Comparison of ENCODE assay signal across 15 cellular contexts in genomic region chr5:167950126-167950721, GRCh38.
DNase-seq lines count a peak whose midpoint lies in the region; ATAC-seq, FAIRE-seq and TF ChIP-seq lines count a peak whose summit lies in the region.
"Had no signal": no experiment of that assay in that cellular context is flagged by ENCODE, and none has a peak within 500 bp of the region (broad histone marks: within the 10 kb centered on the region; RNA-seq: fewer than 3 reads in every experiment).

No MANE protein-coding gene starts in this region.

- in situ Hi-C loops in K562 (cut with MboI), result no loop called here

- H3K4me1 ChIP-seq in right atrium auricular region (peaks cover 0 to 41% of the 10 kb centered on the region in 2 donors), K562 (replicated peaks in 1 of 2; ENCODE audit: control insufficient read depth in 2 of 2, insufficient read depth in 2 of 2, low read length in 2 of 2) (no peaks in the 10 kb centered on the region), mesenchymal stem cell (ENCODE audit: control insufficient read depth, insufficient read depth, low read depth, low read length) (peaks cover 17% of the 10 kb centered on the region)
- H3K4me1 ChIP-seq: adrenal gland had no signal

- H3K36me3 Mint-ChIP-seq in activated T-cell treated with anti-CD3 and anti-CD28 coated beads, Interleukin-2, amount 50 U/mL, for 24 hours (ENCODE audit: low read depth), result no peaks in the 10 kb centered on the region

- DNase-seq in left ventricle myocardium superior (peak; percentile 35), right atrium auricular region (ENCODE audit: low spot score) (no peak), K562 (ENCODE audit: extremely low read depth in 1 of 4, low spot score in 3 of 4) (peak in 1 of 4 experiments; percentile 9), mesenchymal stem cell (peak; percentile 58), NCI-H2081 (lab: John Stamatoyannopoulos, UW) (no peak), D721Med (ENCODE audit: insufficient read length, low spot score) (no peak)
- DNase-seq in activated T-cell treated with anti-CD3 and anti-CD28 coated beads, Interleukin-2, amount 50 U/mL, for 24 hours, result no peak
- DNase-seq: activated CD8-positive, alpha-beta memory T cell treated with anti-CD3 and anti-CD28 coated beads, Interleukin-2, amount 50 U/mL, for 48 hours; DMS153; Karpas-422; left colon; NCI-H1694 treated with DMSO at 0.1 percent for 48 hours had no signal

- TF ChIP-seq CTCF in right atrium auricular region (IDR thresholded peaks at IDR 0.05) (no peak), K562 (IDR thresholded peaks at IDR 0.05 in 2 of 3, conservative IDR thresholded peaks at IDR 0.05 in 1 of 3; ENCODE audit: insufficient read depth in 2 of 3, low read depth in 1 of 3, low read length in 3 of 3) (no peak), D721Med (IDR thresholded peaks at IDR 0.05; ENCODE audit: insufficient read depth, missing control alignments) (no peak)

- no peak overlapping the region for H2AFZ ChIP-seq in K562 (ENCODE audit: low read depth, low read length)
- no peak overlapping the region for H2AFZ ChIP-seq in mesenchymal stem cell (ENCODE audit: low read depth, low read length)

- intact Hi-C loops in left ventricle myocardium superior (cut with micrococcal nuclease) (no loop called here), K562 (cut with micrococcal nuclease) (no loop called here)

- peak overlapping the region; percentile 61 for H2AK5ac ChIP-seq in mesenchymal stem cell (ENCODE audit: low read length, severe bottlenecking)

- no peak overlapping the region for H4K91ac ChIP-seq in mesenchymal stem cell (ENCODE audit: low read length)

- no peaks in the 10 kb centered on the region for H4K20me1 ChIP-seq in K562 (replicated peaks; ENCODE audit: control insufficient read depth, insufficient read depth, low read length)

- H3K27me3 Mint-ChIP-seq in activated T-cell treated with anti-CD3 and anti-CD28 coated beads, Interleukin-2, amount 50 U/mL, for 24 hours, result peaks cover 6% of the 10 kb centered on the region

- no peak for FAIRE-seq in K562 (lab: Jason Lieb, UNC)
- FAIRE-seq in D721Med (lab: Jason Lieb, UNC), result no peak

- 0% methylated on average over 5 of the region's 5 CpGs for WGBS in K562 (ENCODE audit: insufficient coverage, low coverage, missing lambda C conversion rate)
- WGBS in mesenchymal stem cell, result 10% methylated on average over 3 of the region's 5 CpGs

- H4K8ac ChIP-seq in mesenchymal stem cell (ENCODE audit: low read length), result peak overlapping the region; percentile 42

- BruUV-seq in K562 (replicated peaks; lab: Mats Ljungman, UMichigan), result no TSS peak

- H3K27me3 ChIP-seq in right atrium auricular region (no peaks in the 10 kb centered on the region), K562 (ENCODE audit: control insufficient read depth in 2 of 2, insufficient read depth in 2 of 2, low read length in 2 of 2) (no peaks in the 10 kb centered on the region), mesenchymal stem cell (ENCODE audit: control insufficient read depth in 1 of 2, insufficient read depth in 1 of 2, low read length in 2 of 2) (no peaks in the 10 kb centered on the region)
- H3K27me3 ChIP-seq: adrenal gland had no signal

- no peaks in the 10 kb centered on the region for H3K9me1 ChIP-seq in K562 (ENCODE audit: control insufficient read depth, insufficient read depth, low read length)

- no peak overlapping the region for H3K4me3 Mint-ChIP-seq in activated T-cell treated with anti-CD3 and anti-CD28 coated beads, Interleukin-2, amount 50 U/mL, for 24 hours

- no peak for TF ChIP-seq RAD21 in K562 (CRISPR knock-in tag; conservative IDR thresholded peaks at IDR 0.05 in 1 of 2, IDR thresholded peaks at IDR 0.05 in 1 of 2)

- H2BK5ac ChIP-seq in mesenchymal stem cell (ENCODE audit: low read depth, low read length, poor library complexity, severe bottlenecking), result no peak overlapping the region

- no peak overlapping the region for H2BK120ac ChIP-seq in mesenchymal stem cell (ENCODE audit: low read depth, low read length)

- H3K9me3 ChIP-seq in right atrium auricular region (no peaks in the 10 kb centered on the region), K562 (replicated peaks; ENCODE audit: control insufficient read depth, insufficient read depth, low read depth, low read length) (no peaks in the 10 kb centered on the region), mesenchymal stem cell (ENCODE audit: control insufficient read depth, low read length) (no peaks in the 10 kb centered on the region)
- H3K9me3 ChIP-seq: adrenal gland had no signal

- TF ChIP-seq POLR2A in K562 (conservative IDR thresholded peaks at IDR 0.05), result no peak

- H3K4me2 ChIP-seq in K562 (ENCODE audit: insufficient read depth, low read length), result no peak overlapping the region
- no peak overlapping the region for H3K4me2 ChIP-seq in mesenchymal stem cell (ENCODE audit: low read length, poor library complexity, severe bottlenecking)

- no peak overlapping the region for H3K18ac ChIP-seq in mesenchymal stem cell (ENCODE audit: low read depth in 1 of 2, low read length in 2 of 2)

- H3K4me3 ChIP-seq in right atrium auricular region (no peak overlapping the region), K562 (no peak overlapping the region), mesenchymal stem cell (ENCODE audit: insufficient read depth in 1 of 2, low read depth in 1 of 2, low read length in 2 of 2) (no peak overlapping the region)

- peaks cover 2% of the 10 kb centered on the region for H3K4me1 Mint-ChIP-seq in activated T-cell treated with anti-CD3 and anti-CD28 coated beads, Interleukin-2, amount 50 U/mL, for 24 hours (ENCODE audit: low read depth)

- no peak overlapping the region for H2BK12ac ChIP-seq in mesenchymal stem cell (ENCODE audit: low read length in 2 of 2)

- no peak overlapping the region for H2BK15ac ChIP-seq in mesenchymal stem cell (ENCODE audit: low read depth, poor library complexity, severe bottlenecking)

- peak overlapping the region in 1 of 2 donors; percentile 40 for H3K27ac ChIP-seq in right atrium auricular region
- H3K27ac ChIP-seq in K562 (ENCODE audit: extremely low read depth, low read depth, low read length), result no peak overlapping the region
- H3K27ac ChIP-seq in mesenchymal stem cell (ENCODE audit: low read length, poor library complexity, severe bottlenecking), result no peak overlapping the region
- H3K27ac ChIP-seq: VCaP had no signal

- H3K9ac ChIP-seq in K562 (ENCODE audit: insufficient read depth in 1 of 2, low read depth in 2 of 2, low read length in 2 of 2) (no peak overlapping the region), mesenchymal stem cell (ENCODE audit: low read length) (no peak overlapping the region)

- no peak overlapping the region for H3K4ac ChIP-seq in mesenchymal stem cell (ENCODE audit: low read depth in 1 of 2, low read length in 2 of 2)

- H3K27ac Mint-ChIP-seq in activated T-cell treated with anti-CD3 and anti-CD28 coated beads, Interleukin-2, amount 50 U/mL, for 24 hours, result no peak overlapping the region

- peak; percentile 17 for ATAC-seq in left ventricle myocardium superior
- no peak for ATAC-seq in K562
- no peak for ATAC-seq in HG03378 (IDR thresholded peaks at IDR 0.05; ENCODE audit: unreplicated experiment)
- ATAC-seq: left colon had no signal

- H3K79me1 ChIP-seq in mesenchymal stem cell (replicated peaks; ENCODE audit: low read length, poor library complexity, severe bottlenecking), result peaks cover 13% of the 10 kb centered on the region

- no peak overlapping the region for H3K23ac ChIP-seq in mesenchymal stem cell (ENCODE audit: low read length in 2 of 2)

- POLR2A ChIA-PET in K562 (lab: Yijun Ruan, JAX), result interaction anchor here (0.6 kb wide), 1 partner anchor 88 kb away, joined by 3 read pairs; no protein-coding TSS in a partner anchor

- TF ChIP-seq EP300 in K562 (IDR thresholded peaks at IDR 0.05; ENCODE audit: low read length), result no peak

- no peaks in the 10 kb centered on the region for H3K79me2 ChIP-seq in K562 (ENCODE audit: control insufficient read depth, insufficient read depth, low read length)

- no peaks in the 10 kb centered on the region for H3K36me3 ChIP-seq in right atrium auricular region
- no peaks in the 10 kb centered on the region for H3K36me3 ChIP-seq in K562 (ENCODE audit: control insufficient read depth, insufficient read depth, low read length)
- H3K36me3 ChIP-seq in mesenchymal stem cell (ENCODE audit: control insufficient read depth in 1 of 2, insufficient read depth in 2 of 2, low read depth in 1 of 2, low read length in 2 of 2), result peaks cover 0 to 4% of the 10 kb centered on the region in 2 experiments
- H3K36me3 ChIP-seq: adrenal gland had no signal

- CTCF ChIA-PET in K562 (lab: Yijun Ruan, JAX; ENCODE audit: low intra/inter-chr PET ratio), result no interaction called here

- H3K14ac ChIP-seq in mesenchymal stem cell (ENCODE audit: low read length in 2 of 2), result no peak overlapping the region

- no peaks in the 10 kb centered on the region for H3K9me3 Mint-ChIP-seq in activated T-cell treated with anti-CD3 and anti-CD28 coated beads, Interleukin-2, amount 50 U/mL, for 24 hours

TF ChIP-seq in K562, 482 proteins besides CTCF, POLR2A, EP300 and RAD21:
- TF ChIP-seq CBFA2T3 (IDR thresholded peaks at IDR 0.05) (peak; percentile 8; the same call in 1 of the 2 replicates), CBX8 (IDR thresholded peaks at IDR 0.05; ENCODE audit: borderline replicate concordance, extremely low read depth, low read depth, low read length, poor library complexity, severe bottlenecking) (no peak), PML (IDR thresholded peaks at IDR 0.05; ENCODE audit: low read length) (no peak)
TF ChIP-seq in K562: peak in this region for 1.

Comparison
In these comparisons a context has a peak if more than half of its experiments do, and no peak if none do; other contexts are left out.
1. DNase-seq: peak in left ventricle myocardium superior (single experiment) and mesenchymal stem cell (single experiment); none in right atrium auricular region (single experiment), activated T-cell treated with anti-CD3 and anti-CD28 coated beads, Interleukin-2, amount 50 U/mL, for 24 hours (single experiment), NCI-H2081 (0 of 2) and D721Med (single experiment).